Comparison of ENCODE assay signal across 8 cellular contexts in genomic region chr11:65430406-65431217, GRCh38. TPM values are rescaled to one million over a fixed set of nuclear protein-coding genes. Genes with fewer than 3 reads are reported as not detected.
DNase-seq lines count a peak whose midpoint lies in the region; ATAC-seq and TF ChIP-seq lines count a peak whose summit lies in the region.

No MANE protein-coding gene starts in this region.

- intact Hi-C loops in Right ventricle myocardium superior (cut with DNase I) (no loop called here), cardiac septum (cut with DNase I) (no loop called here), right lobe of liver (cut with DNase I) (no loop called here)

- DNase-seq in Right ventricle myocardium superior (peak; percentile 26), cardiac septum (ENCODE audit: low spot score) (no peak), adipocyte (ENCODE audit: low read depth) (peak; percentile 57), right lobe of liver (peak; percentile 15 to 37 (median 17)), NCI-H1092 (lab: John Stamatoyannopoulos, UW) (no peak), neuronal stem cell (ENCODE audit: low spot score) (no peak)

- no peak for TF ChIP-seq CTCF in right lobe of liver (IDR thresholded peaks at IDR 0.05)

- no peak overlapping the region for H2AFZ ChIP-seq in neuronal stem cell (ENCODE audit: low read length)

- H3K27me3 ChIP-seq in adipocyte (replicated peaks; ENCODE audit: control insufficient read depth, insufficient read depth, low read length) = no peaks in the 10 kb centered on the region
- H3K27me3 ChIP-seq in right lobe of liver = no peaks in the 10 kb centered on the region
- no peaks in the 10 kb centered on the region for H3K27me3 ChIP-seq in neuronal stem cell (ENCODE audit: control insufficient read depth in 3 of 3, insufficient read depth in 3 of 3, low read depth in 1 of 3, low read length in 3 of 3)

- H4K8ac ChIP-seq in neuronal stem cell (ENCODE audit: low read depth, low read length) = no peak overlapping the region

- no peak overlapping the region for H2BK15ac ChIP-seq in neuronal stem cell (ENCODE audit: low read length)

- no peak for TF ChIP-seq POLR2A in right lobe of liver (IDR thresholded peaks at IDR 0.05)

- H3K9me3 ChIP-seq in adipocyte (ENCODE audit: control insufficient read depth, low read length) (no peaks in the 10 kb centered on the region), right lobe of liver (no peaks in the 10 kb centered on the region), neuronal stem cell (replicated peaks in 1 of 2; ENCODE audit: control insufficient read depth in 2 of 2, insufficient read depth in 1 of 2, low read depth in 1 of 2, low read length in 2 of 2) (no peaks in the 10 kb centered on the region)

- H3K27ac ChIP-seq in right lobe of liver (peak overlapping the region; percentile 71 to 100 (median 97)), urinary bladder (ENCODE audit: low read depth) (peak overlapping the region; percentile 28), neuronal stem cell (replicated peaks; ENCODE audit: low read length) (no peak overlapping the region)

- no peak overlapping the region for H4K91ac ChIP-seq in neuronal stem cell (ENCODE audit: low read depth, low read length, poor library complexity)

- no peak overlapping the region for H3K18ac ChIP-seq in neuronal stem cell (ENCODE audit: low read length)

- peak overlapping the region; percentile 99 for H3K4me3 ChIP-seq in adipocyte (ENCODE audit: low read length)
- H3K4me3 ChIP-seq in right lobe of liver = peak overlapping the region in 2 of 3 donors; percentile 6 to 14
- H3K4me3 ChIP-seq in urinary bladder (ENCODE audit: low read depth, low read length) = no peak overlapping the region
- peak overlapping the region in 1 of 2 donors; percentile 14 for H3K4me3 ChIP-seq in neuronal stem cell (ENCODE audit: low read length in 2 of 2)

- no peak overlapping the region for H2BK120ac ChIP-seq in neuronal stem cell (ENCODE audit: low read depth, low read length)

- H3K9ac ChIP-seq in adipocyte (ENCODE audit: low read length) (peak overlapping the region; percentile 100), neuronal stem cell (ENCODE audit: low read depth, low read length, poor library complexity) (no peak overlapping the region)

- ATAC-seq in Right ventricle myocardium superior (ENCODE audit: poor library complexity) (no peak), right lobe of liver (no peak), GM18520 (IDR thresholded peaks at IDR 0.05; ENCODE audit: unreplicated experiment) (no peak)

- no peak overlapping the region for H2BK12ac ChIP-seq in neuronal stem cell (ENCODE audit: low read length)

- H3K4me1 ChIP-seq in adipocyte (ENCODE audit: control insufficient read depth, insufficient read depth, low read length) = peaks cover 16% of the 10 kb centered on the region
- H3K4me1 ChIP-seq in right lobe of liver = peaks cover 0 to 16% (median 11%) of the 10 kb centered on the region in 4 donors
- no peaks in the 10 kb centered on the region for H3K4me1 ChIP-seq in urinary bladder (ENCODE audit: insufficient read depth)
- H3K4me1 ChIP-seq in neuronal stem cell (ENCODE audit: control insufficient read depth in 2 of 2, insufficient read depth in 1 of 2, low read depth in 1 of 2, low read length in 2 of 2) = peaks cover 3 to 41% of the 10 kb centered on the region in 2 donors

- no peak overlapping the region for H2BK5ac ChIP-seq in neuronal stem cell (ENCODE audit: low read length)

- 8% methylated on average over 6 of the region's 6 CpGs for WGBS in right lobe of liver (ENCODE audit: insufficient coverage, low coverage, low lambda C conversion rate, missing lambda C conversion rate)
- WGBS in urinary bladder = 39% methylated on average over 6 of the region's 6 CpGs
- WGBS in neuronal stem cell (ENCODE audit: extremely low coverage in 2 of 2, insufficient read length in 2 of 2, insufficient replicate concordance in 1 of 2), 2 donors = no CpG with 5 or more reads among the region's 6 CpGs

- no peak overlapping the region for H2AK5ac ChIP-seq in neuronal stem cell (ENCODE audit: low read depth, low read length)

- H3K14ac ChIP-seq in neuronal stem cell (ENCODE audit: low read length) = no peak overlapping the region

- H3K79me1 ChIP-seq in neuronal stem cell (ENCODE audit: low read depth, low read length) = no peaks in the 10 kb centered on the region

- H3K36me3 ChIP-seq in adipocyte (ENCODE audit: control insufficient read depth, insufficient read depth, low read length, severe bottlenecking) = peaks cover 52% of the 10 kb centered on the region
- peaks cover 0 to 19% (median 8%) of the 10 kb centered on the region in 4 donors for H3K36me3 ChIP-seq in right lobe of liver
- H3K36me3 ChIP-seq in urinary bladder (ENCODE audit: insufficient read depth) = no peaks in the 10 kb centered on the region
- H3K36me3 ChIP-seq in neuronal stem cell (replicated peaks in 1 of 2; ENCODE audit: control insufficient read depth in 2 of 2, insufficient read depth in 2 of 2, low read length in 2 of 2) = peaks cover 4 to 99% of the 10 kb centered on the region in 2 donors

- H3K4me2 ChIP-seq in neuronal stem cell (ENCODE audit: insufficient read depth, low read length, poor library complexity, severe bottlenecking) = no peak overlapping the region

- no peak overlapping the region for H3K4ac ChIP-seq in neuronal stem cell (ENCODE audit: low read length)

- H3K23ac ChIP-seq in neuronal stem cell (ENCODE audit: low read depth, low read length, poor library complexity) = no peak overlapping the region

RNA-seq across cellular contexts. Expression of gene NEAT1, which starts 8.0 kb away (rescaled TPM):
- total RNA-seq in Right ventricle myocardium superior (451 TPM), cardiac septum (668 TPM), right lobe of liver (1,000 to 10,000 TPM in 2 of 6 experiments, 100 to 1,000 TPM in 4; 202 to 1,225 (median 767) TPM), urinary bladder (104 TPM)
- polyA plus RNA-seq in urinary bladder = 450 TPM
- polyA plus RNA-seq in neuronal stem cell (2013, experiment 1 of 2) = 2.0 TPM
- 2.5 TPM for polyA plus RNA-seq in neuronal stem cell (2013, experiment 2 of 2)

RNA-seq across cellular contexts. Expression of gene FRMD8, which starts 44.2 kb away (rescaled TPM):
- total RNA-seq in Right ventricle myocardium superior (8.6 TPM), cardiac septum (14.4 TPM), right lobe of liver (10 to 100 TPM in 4 of 6 experiments, 1 to 10 TPM in 2; 7.7 to 17.1 (median 14.3) TPM), urinary bladder (17.3 TPM)
- polyA plus RNA-seq in urinary bladder = 26.3 TPM
- 5.9 TPM for polyA plus RNA-seq in neuronal stem cell (2013, experiment 1 of 2)
- polyA plus RNA-seq in neuronal stem cell (2013, experiment 2 of 2) = 6.1 TPM

RNA-seq across cellular contexts. Expression of gene SLC25A45, which starts 48.2 kb away (rescaled TPM):
- total RNA-seq in Right ventricle myocardium superior (5.3 TPM), cardiac septum (10.5 TPM), right lobe of liver (10 to 100 TPM in 4 of 6 experiments, 1 to 10 TPM in 2; 7.5 to 17.5 (median 12.1) TPM), urinary bladder (5.0 TPM)
- polyA plus RNA-seq in urinary bladder = 4.3 TPM
- 0.43 TPM for polyA plus RNA-seq in neuronal stem cell (2013, experiment 1 of 2)
- polyA plus RNA-seq in neuronal stem cell (2013, experiment 2 of 2) = 0.32 TPM

Comparison
In these comparisons a context has a peak if more than half of its experiments do, and no peak if none do; other contexts are left out.
1. DNase-seq: peak in Right ventricle myocardium superior (single experiment), adipocyte (single experiment) and right lobe of liver (3 of 3); none in cardiac septum (single experiment), NCI-H1092 (single experiment) and neuronal stem cell (single experiment).